In genomic region chr17:1365445-1366039, GRCh38 we compare ENCODE assay signal across 8 cellular contexts. TPM values are rescaled to one million over a fixed set of nuclear protein-coding genes. Genes with fewer than 3 reads are reported as not detected.
DNase-seq lines count a peak whose midpoint lies in the region; ATAC-seq and TF ChIP-seq lines count a peak whose summit lies in the region.

No MANE protein-coding gene starts in this region.

- ATAC-seq in HG02870 (IDR thresholded peaks at IDR 0.05; ENCODE audit: unreplicated experiment): no peak

- peaks cover 0 to 96% (median 53%) of the 10 kb centered on the region in 4 donors for H3K4me1 ChIP-seq in tibial artery

- H3K36me3 ChIP-seq in tibial artery: peaks cover 12 to 26% (median 15%) of the 10 kb centered on the region in 3 donors

- H3K4me1 Mint-ChIP-seq in nephron: peaks cover 35% of the 10 kb centered on the region

- TF ChIP-seq CTCF in nephron (IDR thresholded peaks at IDR 0.05; ENCODE audit: unreplicated experiment in 3 of 3) (peak; percentile 86 to 88 (median 86)), tibial artery (IDR thresholded peaks at IDR 0.05) (peak; percentile 72 to 85)

- no peaks in the 10 kb centered on the region for H3K27me3 ChIP-seq in tibial artery

- peaks cover 41% of the 10 kb centered on the region for H3K36me3 Mint-ChIP-seq in nephron (ENCODE audit: low read depth)

- no peaks in the 10 kb centered on the region for H3K9me3 ChIP-seq in tibial artery

- peak overlapping the region; percentile 10 to 44 (median 32) for H3K27ac Mint-ChIP-seq in nephron

- H3K4me3 ChIP-seq in tibial artery: no peak overlapping the region

- DNase-seq in DMS153 (lab: John Stamatoyannopoulos, UW): peak; percentile 1
- peak; percentile 65 for DNase-seq in Kasumi-1 (lab: John Stamatoyannopoulos, UW)
- DNase-seq in activated T-helper 1 cell treated with anti-CD3 and anti-CD28 coated beads, Interleukin-2, amount 50 U/mL, for 16 hours (ENCODE audit: low read depth in 1 of 2, low spot score in 1 of 2): peak; percentile 14 to 27
- peak; percentile 87 for DNase-seq in fibroblast of peridontal ligament (ENCODE audit: extremely low read depth)
- peak; percentile 33 to 76 for DNase-seq in tibial artery

- intact Hi-C loops in tibial artery (cut with DNase I; ENCODE audit: low total_unique reads): loop anchor here (1.0 to 10.0 kb wide), 2 partner anchors 79 to 150 kb away; no protein-coding TSS in a partner anchor

- peak overlapping the region; percentile 33 to 61 for H3K27ac ChIP-seq in tibial artery

- no peaks in the 10 kb centered on the region for H3K9me3 Mint-ChIP-seq in nephron

- no peaks in the 10 kb centered on the region for H3K27me3 Mint-ChIP-seq in nephron (ENCODE audit: low read depth)

- H3K4me3 Mint-ChIP-seq in nephron: no peak overlapping the region

TF ChIP-seq in PFSK-1, 5 proteins besides CTCF, POLR2A, EP300 and RAD21:
- 0 out of 2 replicates have a peak, but pooled peaks have one; percentile 65 for TF ChIP-seq SIN3A (IDR thresholded peaks at IDR 0.05; ENCODE audit: borderline replicate concordance, insufficient read depth, low read length)
- TF ChIP-seq FOXP2 (optimal IDR thresholded peaks at IDR 0.05; ENCODE audit: borderline replicate concordance, extremely low read depth, extremely low read length, insufficient read depth): no peak

RNA-seq across cellular contexts. Expression of gene YWHAE, which starts 34.5 kb away (rescaled TPM):
- 902 TPM for polyA plus RNA-seq in PFSK-1 (2012; ENCODE audit: insufficient read length, low read depth)

Comparison
In these comparisons a context has a peak if more than half of its experiments do, and no peak if none do; other contexts are left out.
1. DNase-seq: peak in every context shown above with its lines; median percentile 87 in fibroblast of peridontal ligament; 65 in Kasumi-1; 54 in tibial artery; 20 in activated T-helper 1 cell treated with anti-CD3 and anti-CD28 coated beads, Interleukin-2, amount 50 U/mL, for 16 hours; 1 in DMS153.